22 cellular contexts compared by ENCODE assay signal in genomic region chr7:19988860-19989259, GRCh38.
"Had no signal": no experiment of that assay in that cellular context is flagged by ENCODE, and none has a peak within 500 bp of the region (broad histone marks: within the 10 kb centered on the region; RNA-seq: fewer than 3 reads in every experiment).

No MANE protein-coding gene starts in this region.

- H3K27me3 Mint-ChIP-seq: dendritic cell treated with granulocyte-macrophage colony-stimulating factor and Interleukin-4, amounts not matched to agents 40 ng/mL and 50 ng/mL, for 4 days; naive thymus-derived CD4-positive, alpha-beta T cell; stimulated activated naive CD8-positive, alpha-beta T cell treated with anti-CD3 and anti-CD28 coated beads, Interleukin-15, Interleukin-2, amounts not matched to agents 100 ng/mL and 50 ng/mL, for 24 hours had no signal

- H3K36me3 Mint-ChIP-seq: naive thymus-derived CD4-positive, alpha-beta T cell; stimulated activated effector memory CD8-positive, alpha-beta T cell treated with anti-CD3 and anti-CD28 coated beads, Interleukin-12 subunit alpha, Interleukin-12 subunit beta, amount 100 ng/mL, for 72 hours had no signal

- H3K4me3 ChIP-seq: hepatocyte, lung, psoas muscle, right lobe of liver, tibial nerve, upper lobe of right lung, vagina had no signal

- H3K27ac ChIP-seq: foreskin keratinocyte, hepatocyte, neutrophil, psoas muscle, right lobe of liver, tibial nerve, upper lobe of right lung, vagina had no signal

- H3K36me3 ChIP-seq: neutrophil, right lobe of liver, tibial nerve, upper lobe of right lung, vagina had no signal

- H3K9me3 ChIP-seq: neutrophil, psoas muscle, right lobe of liver, upper lobe of right lung, vagina had no signal

- H3K4me1 Mint-ChIP-seq: naive thymus-derived CD4-positive, alpha-beta T cell; nephron progenitor cell; stimulated activated effector memory CD8-positive, alpha-beta T cell treated with anti-CD3 and anti-CD28 coated beads, Interleukin-12 subunit alpha, Interleukin-12 subunit beta, amount 100 ng/mL, for 72 hours had no signal

- DNase-seq: erythroblast; foreskin keratinocyte; head of caudate nucleus; left colon; left ventricle myocardium superior; mesenchymal stem cell; naive thymus-derived CD4-positive, alpha-beta T cell; nephron progenitor cell; psoas muscle; retina; right lobe of liver; stimulated activated CD4-positive, alpha-beta T cell treated with anti-CD3 and anti-CD28 coated beads, Interleukin-4, amount 100 ng/mL, for 1 hour; stimulated activated CD8-positive, alpha-beta memory T cell treated with anti-CD3 and anti-CD28 coated beads, Interleukin-4, amount 100 ng/mL, for 48 hours; upper lobe of right lung had no signal

- ATAC-seq: foreskin keratinocyte; left colon; left ventricle myocardium superior; naive thymus-derived CD4-positive, alpha-beta T cell; psoas muscle; right lobe of liver; stimulated activated effector memory CD8-positive, alpha-beta T cell treated with anti-CD3 and anti-CD28 coated beads, Interleukin-12 subunit alpha, Interleukin-12 subunit beta, amount 100 ng/mL, for 72 hours; upper lobe of right lung had no signal

- H3K27me3 ChIP-seq: foreskin keratinocyte, hepatocyte, neutrophil, right lobe of liver, tibial nerve, upper lobe of right lung, vagina had no signal

- H3K4me1 ChIP-seq: foreskin keratinocyte, psoas muscle, right lobe of liver, tibial nerve, upper lobe of right lung, vagina had no signal

- H3K4me3 Mint-ChIP-seq: dendritic cell treated with granulocyte-macrophage colony-stimulating factor and Interleukin-4, amounts not matched to agents 40 ng/mL and 50 ng/mL, for 4 days; naive thymus-derived CD4-positive, alpha-beta T cell; nephron progenitor cell; stimulated activated effector memory CD8-positive, alpha-beta T cell treated with anti-CD3 and anti-CD28 coated beads, Interleukin-12 subunit alpha, Interleukin-12 subunit beta, amount 100 ng/mL, for 72 hours; stimulated activated naive CD8-positive, alpha-beta T cell treated with anti-CD3 and anti-CD28 coated beads, Interleukin-15, Interleukin-2, amounts not matched to agents 100 ng/mL and 50 ng/mL, for 24 hours had no signal

- H3K27ac Mint-ChIP-seq: dendritic cell treated with granulocyte-macrophage colony-stimulating factor and Interleukin-4, amounts not matched to agents 40 ng/mL and 50 ng/mL, for 4 days; naive thymus-derived CD4-positive, alpha-beta T cell; nephron progenitor cell; stimulated activated effector memory CD8-positive, alpha-beta T cell treated with anti-CD3 and anti-CD28 coated beads, Interleukin-12 subunit alpha, Interleukin-12 subunit beta, amount 100 ng/mL, for 72 hours; stimulated activated naive CD8-positive, alpha-beta T cell treated with anti-CD3 and anti-CD28 coated beads, Interleukin-15, Interleukin-2, amounts not matched to agents 100 ng/mL and 50 ng/mL, for 24 hours had no signal
